18 cellular contexts compared by ENCODE assay signal in genomic region chr16:23587726-23588125, GRCh38. TPM values are rescaled to one million over a fixed set of nuclear protein-coding genes. Genes with fewer than 3 reads are reported as not detected.
DNase-seq lines count a peak whose midpoint lies in the region; TF ChIP-seq lines count a peak whose summit lies in the region.
"Had no signal": no experiment of that assay in that cellular context is flagged by ENCODE, and none has a peak within 500 bp of the region (broad histone marks: within the 10 kb centered on the region; RNA-seq: fewer than 3 reads in every experiment).

No MANE protein-coding gene starts in this region.

- TF ChIP-seq CTCF in AG09309 (IDR thresholded peaks at IDR 0.05; ENCODE audit: control insufficient read depth, insufficient read depth, low read depth, low read length, missing control alignments) = no peak

- peak; percentile 29 for DNase-seq in AG09309 (ENCODE audit: low read depth)
- peak; percentile 91 for DNase-seq in HS-5 (ENCODE audit: low read depth)
- DNase-seq in dermis blood vessel endothelial cell = peak; percentile 44
- peak; percentile 73 for DNase-seq in myocyte (ENCODE audit: low read depth)
- DNase-seq in DMS 273 (lab: John Stamatoyannopoulos, UW; ENCODE audit: unreplicated experiment) = no peak
- no peak for DNase-seq in retina
- DNase-seq in LoVo (ENCODE audit: low spot score) = no peak
- DNase-seq in NAMALWA (ENCODE audit: low spot score) = no peak
- DNase-seq: activated CD4-positive, alpha-beta T cell treated with anti-CD3 and anti-CD28 coated beads, Interleukin-2, amount 10 ng/mL, durations not matched to agents 7 days and 5 days; aorta; CD4-positive, alpha-beta T cell; GDM1; GOT3; KBM-7; midbrain; NCI-H69; posterior cingulate gyrus had no signal

- H3K4me3 ChIP-seq in AG09309 (ENCODE audit: control insufficient read depth, low read depth, low read length) = no peak overlapping the region
- H3K4me3 ChIP-seq: tibial nerve had no signal

RNA-seq across cellular contexts. Expression of gene NDUFAB1, which starts 8.4 kb away (rescaled TPM):
- total RNA-seq in dermis blood vessel endothelial cell (83.2 and 90.0 TPM in 2 replicates), myocyte (199 and 205 TPM in 2 replicates)
- polyA plus RNA-seq in myocyte (2012) = 157 TPM

RNA-seq across cellular contexts. Expression of gene UBFD1, which starts 30.2 kb away (rescaled TPM):
- total RNA-seq in dermis blood vessel endothelial cell (105 and 132 TPM in 2 replicates), myocyte (234 and 277 TPM in 2 replicates)
- polyA plus RNA-seq in myocyte (2012) = 63.2 TPM

RNA-seq across cellular contexts. Expression of gene EARS2, which starts 30.6 kb away (rescaled TPM):
- total RNA-seq in dermis blood vessel endothelial cell = 27.4 and 36.1 TPM in 2 replicates
- total RNA-seq in myocyte = 37.5 and 50.0 TPM in 2 replicates
- polyA plus RNA-seq in myocyte (2012) = 25.8 TPM

RNA-seq across cellular contexts. Expression of gene PALB2, which starts 53.4 kb away (rescaled TPM):
- total RNA-seq in dermis blood vessel endothelial cell (7.5 and 9.4 TPM in 2 replicates), myocyte (15.9 and 16.8 TPM in 2 replicates)
- polyA plus RNA-seq in myocyte (2012) = 6.2 TPM

RNA-seq across cellular contexts. Expression of gene DCTN5, which starts 53.5 kb away (rescaled TPM):
- total RNA-seq in dermis blood vessel endothelial cell = 81.2 and 93.4 TPM in 2 replicates
- total RNA-seq in myocyte = 51.2 and 54.9 TPM in 2 replicates
- 50.8 TPM for polyA plus RNA-seq in myocyte (2012)

Comparison
In these comparisons a context has a peak if more than half of its experiments do, and no peak if none do; other contexts are left out.
1. DNase-seq: peak in AG09309 (single experiment), HS-5 (single experiment), dermis blood vessel endothelial cell (single experiment) and myocyte (single experiment); none in DMS 273 (single experiment), retina (single experiment), LoVo (single experiment) and NAMALWA (single experiment).